8 cellular contexts compared by ENCODE assay signal in genomic region chr9:78707481-78707977, GRCh38.
DNase-seq lines count a peak whose midpoint lies in the region; ATAC-seq and TF ChIP-seq lines count a peak whose summit lies in the region.

No MANE protein-coding gene starts in this region.

- H3K4me1 ChIP-seq in GM23338 (ENCODE audit: insufficient read depth), result peaks cover 3% of the 10 kb centered on the region; the same call in 1 of the 2 replicates

- in situ Hi-C loops in GM13976 (cut with MboI; ENCODE audit: low sequenced_read_pairs, unreplicated experiment), result no loop called here

- no peaks in the 10 kb centered on the region for H3K36me3 ChIP-seq in GM23338 (ENCODE audit: insufficient read depth)

- peaks cover 43% of the 10 kb centered on the region for H3K36me3 Mint-ChIP-seq in HFFc6 (ENCODE audit: low read depth)
- 0 out of 3 replicates have a peak, but pooled peaks cover 4% of the 10 kb centered on the region for H3K36me3 Mint-ChIP-seq in GM23338 (ENCODE audit: low read depth)

- no peak overlapping the region for H3K27ac ChIP-seq in GM23338 (ENCODE audit: low read depth)

- no peak overlapping the region for H3K4me2 ChIP-seq in GM23338

- H3K9me2 ChIP-seq in GM23338 (ENCODE audit: insufficient read depth), result peaks cover 3% of the 10 kb centered on the region; the same call in 1 of the 2 replicates

- H3K27me3 ChIP-seq in GM23338 (ENCODE audit: insufficient read depth), result no peaks in the 10 kb centered on the region

- H3K27me3 Mint-ChIP-seq in HFFc6 (ENCODE audit: insufficient read depth), result no peaks in the 10 kb centered on the region
- no peaks in the 10 kb centered on the region for H3K27me3 Mint-ChIP-seq in GM23338 (ENCODE audit: insufficient read depth, low read depth, poor library complexity)

- H3K79me2 ChIP-seq in GM23338 (replicated peaks; ENCODE audit: insufficient read depth), result no peaks in the 10 kb centered on the region

- peaks cover 7% of the 10 kb centered on the region; the same call in 1 of the 2 replicates for H3K9me3 Mint-ChIP-seq in HFFc6
- no peaks in the 10 kb centered on the region for H3K9me3 Mint-ChIP-seq in GM23338

- ATAC-seq in GM23338 (no peak), Right ventricle myocardium inferior (no peak), left colon (no peak)

- TF ChIP-seq CTCF in GM13976 (IDR thresholded peaks at IDR 0.05; ENCODE audit: borderline replicate concordance, control extremely low read depth, extremely low read depth, insufficient read depth, missing control alignments), result no peak
- no peak for TF ChIP-seq CTCF in HFFc6 (IDR thresholded peaks at IDR 0.05)
- no peak for TF ChIP-seq CTCF in GM23338 (conservative IDR thresholded peaks at IDR 0.05; ENCODE audit: low read depth in 2 of 2)

- no peaks in the 10 kb centered on the region for H4K20me1 ChIP-seq in GM23338 (replicated peaks; ENCODE audit: insufficient read depth)

- DNase-seq in GM13976 (ENCODE audit: low spot score) (peak; percentile 35), HFFc6 (peak; percentile 89), LHCN-M2 (ENCODE audit: low read depth) (peak; percentile 79), foreskin melanocyte (peak; percentile 51), GM23338 (ENCODE audit: low spot score) (no peak), Right ventricle myocardium inferior (ENCODE audit: missing footprints) (no peak), left colon (no peak)
- no peak for DNase-seq in stimulated activated CD4-positive, alpha-beta T cell treated with anti-CD3 and anti-CD28 coated beads, Interleukin-4, amount 100 ng/mL, for 1 hour

- H2AFZ ChIP-seq in GM23338, result no peak overlapping the region

- H3F3A ChIP-seq in GM23338 (replicated peaks; ENCODE audit: low read depth), result no peaks in the 10 kb centered on the region

- no peak overlapping the region for H3K4me3 ChIP-seq in GM23338

- H3K4me1 Mint-ChIP-seq in HFFc6 (ENCODE audit: low read depth), result peaks cover 67% of the 10 kb centered on the region
- peaks cover 7% of the 10 kb centered on the region for H3K4me1 Mint-ChIP-seq in GM23338

- H3K4me3 Mint-ChIP-seq in HFFc6, result peak overlapping the region; percentile 53
- H3K4me3 Mint-ChIP-seq in GM23338, result no peak overlapping the region

- intact Hi-C loops in Right ventricle myocardium inferior (cut with DNase I) (no loop called here), left colon (cut with DNase I, micrococcal nuclease) (no loop called here)

- H3K27ac Mint-ChIP-seq in HFFc6 (peak overlapping the region; percentile 89), GM23338 (no peak overlapping the region)

TF ChIP-seq in GM23338, 12 proteins besides CTCF, POLR2A, EP300 and RAD21 (continues in another document):
- no peak for TF ChIP-seq EZH2phosphoT487 (IDR thresholded peaks at IDR 0.05; ENCODE audit: unreplicated experiment)
- TF ChIP-seq EZH2 (IDR thresholded peaks at IDR 0.05; ENCODE audit: low read depth, unreplicated experiment), result no peak
- no peak for TF ChIP-seq JUNB (IDR thresholded peaks at IDR 0.05; ENCODE audit: unreplicated experiment)
- no peak for TF ChIP-seq ZNF114 (CRISPR knock-in tag; IDR thresholded peaks at IDR 0.05)
- no peak for TF ChIP-seq ETS1 (IDR thresholded peaks at IDR 0.05)
- TF ChIP-seq POLR2AphosphoS5 (IDR thresholded peaks at IDR 0.05; ENCODE audit: low read depth), result no peak
- TF ChIP-seq CREB1 (CRISPR knock-in tag; IDR thresholded peaks at IDR 0.05; ENCODE audit: low read depth), result no peak
- no peak for TF ChIP-seq REST (IDR thresholded peaks at IDR 0.05; ENCODE audit: unreplicated experiment)
- TF ChIP-seq ZNF331 (CRISPR knock-in tag; IDR thresholded peaks at IDR 0.05; ENCODE audit: low read depth), result no peak
- no peak for TF ChIP-seq ZNF462 (CRISPR knock-in tag; IDR thresholded peaks at IDR 0.05)
- no peak for TF ChIP-seq NANOG (IDR thresholded peaks at IDR 0.05; ENCODE audit: borderline replicate concordance)

Comparison
In these comparisons a context has a peak if more than half of its experiments do, and no peak if none do; other contexts are left out.
1. DNase-seq: peak in GM13976 (single experiment), HFFc6 (single experiment), LHCN-M2 (single experiment) and foreskin melanocyte (single experiment); none in stimulated activated CD4-positive, alpha-beta T cell treated with anti-CD3 and anti-CD28 coated beads, Interleukin-4, amount 100 ng/mL, for 1 hour (single experiment), GM23338 (single experiment), Right ventricle myocardium inferior (single experiment) and left colon (0 of 2).